Comparison of ENCODE assay signal across 1 cellular context in genomic region chr3:124119056-124119721, GRCh38.
TF ChIP-seq lines count a peak whose summit lies in the region.

No MANE protein-coding gene starts in this region.

TF ChIP-seq in GM23338, 12 proteins besides CTCF, POLR2A, EP300 and RAD21 (continued from another document):
- no peak for TF ChIP-seq ZNF462 (CRISPR knock-in tag; IDR thresholded peaks at IDR 0.05)
- TF ChIP-seq ZNF114 (CRISPR knock-in tag; IDR thresholded peaks at IDR 0.05): no peak
- no peak for TF ChIP-seq POLR2AphosphoS5 (IDR thresholded peaks at IDR 0.05; ENCODE audit: low read depth)
- TF ChIP-seq REST (IDR thresholded peaks at IDR 0.05; ENCODE audit: unreplicated experiment): no peak
- no peak for TF ChIP-seq ZNF331 (CRISPR knock-in tag; IDR thresholded peaks at IDR 0.05; ENCODE audit: low read depth)
